31 cellular contexts compared by ENCODE assay signal in genomic region chr12:21911832-21912231, GRCh38. TPM values are rescaled to one million over a fixed set of nuclear protein-coding genes. Genes with fewer than 3 reads are reported as not detected.
"Had no signal": no experiment of that assay in that cellular context is flagged by ENCODE, and none has a peak within 500 bp of the region (broad histone marks: within the 10 kb centered on the region; RNA-seq: fewer than 3 reads in every experiment).

No MANE protein-coding gene starts in this region.

- H3K4me1 ChIP-seq: adrenal gland, ascending aorta, breast epithelium, colonic mucosa, esophagus squamous epithelium, transverse colon had no signal

- H3K27me3 ChIP-seq: ascending aorta, breast epithelium, colonic mucosa, dorsolateral prefrontal cortex, esophagus squamous epithelium, gastrocnemius medialis, transverse colon had no signal

- FAIRE-seq: islet of Langerhans, urothelium cell line had no signal

- H3K27ac ChIP-seq: adrenal gland, ascending aorta, breast epithelium, colonic mucosa, dorsolateral prefrontal cortex, esophagus squamous epithelium, gastrocnemius medialis, transverse colon had no signal

- H3K9me3 Mint-ChIP-seq: activated T-cell treated with anti-CD3 and anti-CD28 coated beads, Interleukin-2, amount 50 U/mL, for 4 hours; activated T-helper 2 cell treated with anti-CD3 and anti-CD28 coated beads, Interferon-gamma antibody, Interleukin-2, Interleukin-4, amounts not matched to agents 10 μg/mL and 5 μg/mL and 100 μg/mL, durations not matched to agents 14 hours and 24 hours and 36 hours; central memory CD8-positive, alpha-beta T cell; stimulated activated naive B cell treated with anti-CD40 and anti-IgM and Interleukin-4, amounts not matched to agents 10 μg/mL and 1 μg/mL and 100 μg/mL, for 72 hours had no signal

- H3K4me3 ChIP-seq: adrenal gland, ascending aorta, breast epithelium, colonic mucosa, dorsolateral prefrontal cortex, esophagus squamous epithelium, gastrocnemius medialis, transverse colon had no signal

- H3K27me3 Mint-ChIP-seq: central memory CD8-positive, alpha-beta T cell; stimulated activated naive B cell treated with anti-CD40 and anti-IgM and Interleukin-4, amounts not matched to agents 10 μg/mL and 1 μg/mL and 100 μg/mL, for 72 hours had no signal

- H3K4me3 Mint-ChIP-seq: activated naive CD8-positive, alpha-beta T cell; activated T-cell treated with anti-CD3 and anti-CD28 coated beads, Interleukin-2, amount 50 U/mL, for 4 hours; central memory CD8-positive, alpha-beta T cell; natural killer cell; stimulated activated naive B cell treated with anti-CD40 and anti-IgM and Interleukin-4, amounts not matched to agents 10 μg/mL and 1 μg/mL and 100 μg/mL, for 72 hours had no signal

- H3K27ac Mint-ChIP-seq: activated naive CD8-positive, alpha-beta T cell; activated T-helper 2 cell treated with anti-CD3 and anti-CD28 coated beads, Interferon-gamma antibody, Interleukin-2, Interleukin-4, amounts not matched to agents 10 μg/mL and 5 μg/mL and 100 μg/mL, durations not matched to agents 14 hours and 24 hours and 36 hours; natural killer cell; stimulated activated naive B cell treated with anti-CD40 and anti-IgM and Interleukin-4, amounts not matched to agents 10 μg/mL and 1 μg/mL and 100 μg/mL, for 72 hours had no signal

- H3K4me1 Mint-ChIP-seq: central memory CD8-positive, alpha-beta T cell; natural killer cell; stimulated activated naive B cell treated with anti-CD40 and anti-IgM and Interleukin-4, amounts not matched to agents 10 μg/mL and 1 μg/mL and 100 μg/mL, for 72 hours had no signal

- H3K9me3 ChIP-seq: adrenal gland, ascending aorta, breast epithelium, colonic mucosa, esophagus squamous epithelium, gastrocnemius medialis, transverse colon had no signal

- DNase-seq: activated CD4-positive, alpha-beta T cell treated with anti-CD3 and anti-CD28 coated beads for 4 hours; activated CD4-positive, alpha-beta T cell treated with anti-CD3 and anti-CD28 coated beads, Interleukin-2, amount 50 U/mL, for 48 hours; activated CD4-positive, CD25-positive, alpha-beta regulatory T cell; activated CD8-positive, alpha-beta memory T cell treated with anti-CD3 and anti-CD28 coated beads, Interleukin-2, amount 50 U/mL, for 48 hours; activated naive CD4-positive, alpha-beta T cell; activated T-cell treated with anti-CD3 and anti-CD28 coated beads, Interleukin-2, amount 50 U/mL, for 4 hours; adrenal gland; colonic mucosa; dorsolateral prefrontal cortex; esophagus squamous epithelium; gastrocnemius medialis; head of caudate nucleus; hypothalamus; left ventricle myocardium superior; midbrain; natural killer cell; occipital lobe; posterior cingulate gyrus; stimulated activated CD4-positive, alpha-beta T cell treated with anti-CD3 and anti-CD28 coated beads, Interleukin-2, amount 100 ng/mL, for 48 hours; stimulated activated CD8-positive, alpha-beta memory T cell treated with anti-CD3 and anti-CD28 coated beads, Interleukin-4, amount 100 ng/mL, for 48 hours; stimulated activated naive B cell treated with anti-CD40 and anti-IgM and Interleukin-4, amounts not matched to agents 10 μg/mL and 1 μg/mL and 100 μg/mL, for 72 hours; transverse colon had no signal

- H3K36me3 Mint-ChIP-seq: activated naive CD8-positive, alpha-beta T cell; natural killer cell; stimulated activated naive B cell treated with anti-CD40 and anti-IgM and Interleukin-4, amounts not matched to agents 10 μg/mL and 1 μg/mL and 100 μg/mL, for 72 hours had no signal

- H3K36me3 ChIP-seq: adrenal gland, ascending aorta, breast epithelium, colonic mucosa, esophagus squamous epithelium, transverse colon had no signal

- ATAC-seq: activated T-cell treated with anti-CD3 and anti-CD28 coated beads, Interleukin-2, amount 50 U/mL, for 4 hours; gastrocnemius medialis; left ventricle myocardium superior; natural killer cell; sciatic nerve; stimulated activated naive B cell treated with anti-CD40 and anti-IgM and Interleukin-4, amounts not matched to agents 10 μg/mL and 1 μg/mL and 100 μg/mL, for 72 hours had no signal

RNA-seq across cellular contexts. Expression of gene ABCC9, which starts 29.4 kb away (rescaled TPM):
- total RNA-seq: activated CD8-positive, alpha-beta memory T cell treated with anti-CD3 and anti-CD28 coated beads for 36 hours had no signal
